Comparison of ENCODE assay signal across 12 cellular contexts in genomic region chr6:70586114-70586513, GRCh38. TPM values are rescaled to one million over a fixed set of nuclear protein-coding genes. Genes with fewer than 3 reads are reported as not detected.
DNase-seq lines count a peak whose midpoint lies in the region; ATAC-seq and TF ChIP-seq lines count a peak whose summit lies in the region.
"Had no signal": no experiment of that assay in that cellular context is flagged by ENCODE, and none has a peak within 500 bp of the region (broad histone marks: within the 10 kb centered on the region; RNA-seq: fewer than 3 reads in every experiment).

No MANE protein-coding gene starts in this region.

- ATAC-seq in GM18505 (IDR thresholded peaks at IDR 0.05; ENCODE audit: unreplicated experiment) (peak; percentile 86), GM19438 (IDR thresholded peaks at IDR 0.05; ENCODE audit: low read depth, unreplicated experiment) (peak; percentile 91), HG02798 (IDR thresholded peaks at IDR 0.05; ENCODE audit: poor library complexity, unreplicated experiment) (peak; percentile 99), HG03442 (IDR thresholded peaks at IDR 0.05; ENCODE audit: unreplicated experiment) (peak; percentile 96)
- ATAC-seq: left colon; stimulated activated naive CD8-positive, alpha-beta T cell treated with anti-CD3 and anti-CD28 coated beads, Interleukin-15, amount 100 ng/mL, for 72 hours; T-cell had no signal

- intact Hi-C loops in posterior vena cava (cut with DNase I): loop anchor here in 1 of 2 donors (10.0 kb wide), 1 partner anchor 579 kb away; no protein-coding TSS in a partner anchor

- TF ChIP-seq POLR2A in GM18505 (IDR thresholded peaks at IDR 0.05; ENCODE audit: borderline replicate concordance, extremely low read depth, insufficient read depth, insufficient read length): no peak

- DNase-seq in NCI-H2107 (lab: John Stamatoyannopoulos, UW): no peak
- DNase-seq in NCI-H1436 treated with DMSO at 0.1 percent for 48 hours (lab: John Stamatoyannopoulos, UW): no peak
- no peak for DNase-seq in posterior vena cava (ENCODE audit: low spot score)
- no peak for DNase-seq in cerebellum (ENCODE audit: low spot score)
- DNase-seq: left colon; NCI-H1436; stimulated activated naive CD8-positive, alpha-beta T cell treated with anti-CD3 and anti-CD28 coated beads, Interleukin-15, amount 100 ng/mL, for 72 hours; T-cell had no signal

RNA-seq across cellular contexts. Expression of gene SDHAF4, which starts 19.4 kb away (rescaled TPM):
- 10 to 100 TPM in 1 of 2 donors, 1 to 10 TPM in 1; 8.9 to 10.1 TPM for total RNA-seq in posterior vena cava
- total RNA-seq in cerebellum: 18.1 TPM
